Comparison of ENCODE assay signal across 18 cellular contexts in genomic region chr10:131703527-131703926, GRCh38.
DNase-seq lines count a peak whose midpoint lies in the region; ATAC-seq and TF ChIP-seq lines count a peak whose summit lies in the region.
"Had no signal": no experiment of that assay in that cellular context is flagged by ENCODE, and none has a peak within 500 bp of the region (broad histone marks: within the 10 kb centered on the region; RNA-seq: fewer than 3 reads in every experiment).

No MANE protein-coding gene starts in this region.

- 74% methylated on average over 8 of the region's 8 CpGs for WGBS in mesenchymal stem cell

- no peak overlapping the region for H2BK5ac ChIP-seq in mesenchymal stem cell (ENCODE audit: low read depth, low read length, poor library complexity, severe bottlenecking)

- no peak overlapping the region for H3K18ac ChIP-seq in mesenchymal stem cell (ENCODE audit: low read depth in 1 of 2, low read length in 2 of 2)

- H3K27ac Mint-ChIP-seq in activated CD4-positive, alpha-beta memory T cell treated with anti-CD3 and anti-CD28 coated beads for 36 hours: no peak overlapping the region
- H3K27ac Mint-ChIP-seq: HFFc6 had no signal

- no peak overlapping the region for H3K27ac ChIP-seq in mesenchymal stem cell (ENCODE audit: low read length, poor library complexity, severe bottlenecking)
- H3K27ac ChIP-seq in upper lobe of right lung: no peak overlapping the region
- H3K27ac ChIP-seq: C4-2B, Peyer's patch had no signal

- no peak for TF ChIP-seq CTCF in upper lobe of right lung (IDR thresholded peaks at IDR 0.05)

- no peak for ATAC-seq in Right ventricle myocardium inferior
- no peak for ATAC-seq in left cardiac atrium
- ATAC-seq in upper lobe of right lung: no peak
- no peak for ATAC-seq in GM21390 (IDR thresholded peaks at IDR 0.05; ENCODE audit: unreplicated experiment)
- ATAC-seq: K562 had no signal

- no peak overlapping the region for H2BK120ac ChIP-seq in mesenchymal stem cell (ENCODE audit: low read depth, low read length)

- H3K4me3 Mint-ChIP-seq in activated CD4-positive, alpha-beta memory T cell treated with anti-CD3 and anti-CD28 coated beads for 36 hours: no peak overlapping the region
- H3K4me3 Mint-ChIP-seq: HFFc6 had no signal

- H3K23ac ChIP-seq in mesenchymal stem cell (ENCODE audit: low read length in 2 of 2): no peak overlapping the region

- POLR2A ChIA-PET in activated CD4-positive, alpha-beta memory T cell treated with anti-CD3 and anti-CD28 coated beads for 36 hours (lab: Charles Lee): no interaction called here

- no peaks in the 10 kb centered on the region for H3K4me1 Mint-ChIP-seq in activated CD4-positive, alpha-beta memory T cell treated with anti-CD3 and anti-CD28 coated beads for 36 hours (ENCODE audit: low read depth)

- no peaks in the 10 kb centered on the region for H3K27me3 ChIP-seq in mesenchymal stem cell (ENCODE audit: control insufficient read depth in 1 of 2, insufficient read depth in 1 of 2, low read length in 2 of 2)
- H3K27me3 ChIP-seq in upper lobe of right lung: peaks cover 5% of the 10 kb centered on the region
- H3K27me3 ChIP-seq: Peyer's patch had no signal

- H3K79me1 ChIP-seq in mesenchymal stem cell (replicated peaks; ENCODE audit: low read length, poor library complexity, severe bottlenecking): no peaks in the 10 kb centered on the region

- H2BK12ac ChIP-seq in mesenchymal stem cell (ENCODE audit: low read length in 2 of 2): no peak overlapping the region

- H3K36me3 Mint-ChIP-seq in activated CD4-positive, alpha-beta memory T cell treated with anti-CD3 and anti-CD28 coated beads for 36 hours: no peaks in the 10 kb centered on the region

- H3K9me3 ChIP-seq in mesenchymal stem cell (ENCODE audit: control insufficient read depth, low read length): peaks cover 19% of the 10 kb centered on the region
- H3K9me3 ChIP-seq in upper lobe of right lung: peaks cover 5% of the 10 kb centered on the region
- H3K9me3 ChIP-seq: Peyer's patch had no signal

- H2AFZ ChIP-seq in mesenchymal stem cell (ENCODE audit: low read depth, low read length): no peak overlapping the region

- no peak overlapping the region for H3K4me2 ChIP-seq in mesenchymal stem cell (ENCODE audit: low read length, poor library complexity, severe bottlenecking)

- intact Hi-C loops in Right ventricle myocardium inferior (cut with DNase I): no loop called here
- intact Hi-C loops in left cardiac atrium (cut with DNase I): no loop called here
- intact Hi-C loops in activated CD4-positive, alpha-beta memory T cell treated with anti-CD3 and anti-CD28 coated beads for 36 hours (cut with micrococcal nuclease): no loop called here
- intact Hi-C loops in upper lobe of right lung (cut with DNase I): no loop called here

- no peak overlapping the region for H2AK5ac ChIP-seq in mesenchymal stem cell (ENCODE audit: low read length, severe bottlenecking)

- H3K9me3 Mint-ChIP-seq in activated CD4-positive, alpha-beta memory T cell treated with anti-CD3 and anti-CD28 coated beads for 36 hours: peaks cover 14% of the 10 kb centered on the region

- no peak overlapping the region for H3K4ac ChIP-seq in mesenchymal stem cell (ENCODE audit: low read depth in 1 of 2, low read length in 2 of 2)

- H4K91ac ChIP-seq in mesenchymal stem cell (ENCODE audit: low read length): peak overlapping the region; percentile 39

- no peak overlapping the region for H3K9ac ChIP-seq in mesenchymal stem cell (ENCODE audit: low read length)

- no peak overlapping the region for H2BK15ac ChIP-seq in mesenchymal stem cell (ENCODE audit: low read depth, poor library complexity, severe bottlenecking)

- H3K36me3 ChIP-seq in mesenchymal stem cell (ENCODE audit: control insufficient read depth in 1 of 2, insufficient read depth in 2 of 2, low read depth in 1 of 2, low read length in 2 of 2): no peaks in the 10 kb centered on the region
- no peaks in the 10 kb centered on the region for H3K36me3 ChIP-seq in upper lobe of right lung
- H3K36me3 ChIP-seq: Peyer's patch had no signal

- peak; percentile 35 for DNase-seq in Right ventricle myocardium inferior (ENCODE audit: missing footprints)
- DNase-seq in left cardiac atrium: no peak
- DNase-seq in activated CD4-positive, alpha-beta memory T cell treated with anti-CD3 and anti-CD28 coated beads for 36 hours: peak; percentile 7
- no peak for DNase-seq in mesenchymal stem cell
- DNase-seq in upper lobe of right lung: peak; percentile 38
- DNase-seq in NCI-H345 (lab: John Stamatoyannopoulos, UW): no peak
- DNase-seq in SK-N-DZ (ENCODE audit: low spot score): no peak
- DNase-seq: DND-41, HFFc6, NCI-H1092 treated with DMSO at 0.1 percent for 48 hours, NCI-H2081, NCI-H2171 treated with DMSO at 0.1 percent for 48 hours, NCI-H446 treated with DMSO at 0.1 percent for 48 hours, NCI-H69, Peyer's patch had no signal

- H3K4me1 ChIP-seq in mesenchymal stem cell (ENCODE audit: control insufficient read depth, insufficient read depth, low read depth, low read length) (no peaks in the 10 kb centered on the region), upper lobe of right lung (no peaks in the 10 kb centered on the region)
- H3K4me1 ChIP-seq: Peyer's patch had no signal

- H3K27me3 Mint-ChIP-seq in activated CD4-positive, alpha-beta memory T cell treated with anti-CD3 and anti-CD28 coated beads for 36 hours: peaks cover 10% of the 10 kb centered on the region

- CTCF ChIA-PET in activated CD4-positive, alpha-beta memory T cell treated with anti-CD3 and anti-CD28 coated beads for 36 hours (lab: Charles Lee): no interaction called here

- no peak overlapping the region for H4K8ac ChIP-seq in mesenchymal stem cell (ENCODE audit: low read length)

- H3K14ac ChIP-seq in mesenchymal stem cell (ENCODE audit: low read length in 2 of 2): no peak overlapping the region

- no peak overlapping the region for H3K4me3 ChIP-seq in mesenchymal stem cell (ENCODE audit: insufficient read depth in 1 of 2, low read depth in 1 of 2, low read length in 2 of 2)
- H3K4me3 ChIP-seq in upper lobe of right lung: no peak overlapping the region
- H3K4me3 ChIP-seq: K562, Peyer's patch had no signal

Comparison
In these comparisons a context has a peak if more than half of its experiments do, and no peak if none do; other contexts are left out.
1. DNase-seq: peak in Right ventricle myocardium inferior (single experiment), activated CD4-positive, alpha-beta memory T cell treated with anti-CD3 and anti-CD28 coated beads for 36 hours (single experiment) and upper lobe of right lung (single experiment); none in left cardiac atrium (single experiment), mesenchymal stem cell (single experiment), NCI-H345 (single experiment) and SK-N-DZ (single experiment).